Comparison of ENCODE assay signal across 1 cellular context in the genomic region with DNA sequence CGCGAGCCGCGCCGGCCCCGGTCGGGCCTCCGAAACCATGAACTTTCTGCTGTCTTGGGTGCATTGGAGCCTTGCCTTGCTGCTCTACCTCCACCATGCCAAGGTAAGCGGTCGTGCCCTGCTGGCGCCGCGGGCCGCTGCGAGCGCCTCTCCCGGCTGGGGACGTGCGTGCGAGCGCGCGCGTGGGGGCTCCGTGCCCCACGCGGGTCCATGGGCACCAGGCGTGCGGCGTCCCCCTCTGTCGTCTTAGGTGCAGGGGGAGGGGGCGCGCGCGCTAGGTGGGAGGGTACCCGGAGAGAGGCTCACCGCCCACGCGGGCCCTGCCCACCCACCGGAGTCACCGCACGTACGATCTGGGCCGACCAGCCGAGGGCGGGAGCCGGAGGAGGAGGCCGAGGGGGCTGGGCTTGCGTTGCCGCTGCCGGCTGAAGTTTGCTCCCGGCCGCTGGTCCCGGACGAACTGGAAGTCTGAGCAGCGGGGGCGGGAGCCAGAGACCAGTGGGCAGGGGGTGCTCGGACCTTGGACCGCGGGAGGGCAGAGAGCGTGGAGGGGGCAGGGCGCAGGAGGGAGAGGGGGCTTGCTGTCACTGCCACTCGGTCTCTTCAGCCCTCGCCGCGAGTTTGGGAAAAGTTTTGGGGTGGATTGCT.
TF ChIP-seq lines count a peak whose summit lies in the region.

No MANE protein-coding gene starts in this region.

TF ChIP-seq in HepG2, 621 proteins besides CTCF, POLR2A, EP300 and RAD21 (continued from another document and continues in another):
- no peak for TF ChIP-seq SOX13 (IDR thresholded peaks at IDR 0.05)
- TF ChIP-seq SOX13 (CRISPR knock-in tag; conservative IDR thresholded peaks at IDR 0.05 in 1 of 2, IDR thresholded peaks at IDR 0.05 in 1 of 2), result peak in 1 of 2 experiments; percentile 4; a peak in 1 of 4 replicates
- TF ChIP-seq NAIF1 (CRISPR knock-in tag; IDR thresholded peaks at IDR 0.05; ENCODE audit: borderline replicate concordance), result peak; percentile 51; the same call in 1 of the 2 replicates
- TF ChIP-seq NFKBIZ (CRISPR knock-in tag; IDR thresholded peaks at IDR 0.05), result 0 out of 2 replicates have a peak, but pooled peaks have one; percentile 72
- TF ChIP-seq ZNF296 (CRISPR knock-in tag; conservative IDR thresholded peaks at IDR 0.05), result peak; percentile 76; the same call in 1 of the 2 replicates
- no peak for TF ChIP-seq NONO (IDR thresholded peaks at IDR 0.05)
- peak; percentile 99 for TF ChIP-seq NONO (CRISPR knock-in tag; conservative IDR thresholded peaks at IDR 0.05)
- TF ChIP-seq E2F2 (CRISPR knock-in tag; IDR thresholded peaks at IDR 0.05; ENCODE audit: borderline replicate concordance), result peak; percentile 25; the same call in 1 of the 2 replicates
- peak; percentile 56; the same call in 1 of the 2 replicates for TF ChIP-seq ZNF792 (CRISPR knock-in tag; IDR thresholded peaks at IDR 0.05)
- peak; percentile 79; the same call in 1 of the 2 replicates for TF ChIP-seq PRDM10 (CRISPR knock-in tag; IDR thresholded peaks at IDR 0.05; ENCODE audit: low read depth)
- no peak for TF ChIP-seq POLR2AphosphoS2 (IDR thresholded peaks at IDR 0.05; ENCODE audit: low read depth, low read length)
- no peak for TF ChIP-seq RFX1 (IDR thresholded peaks at IDR 0.05)
- TF ChIP-seq ATF7-NPFF (CRISPR knock-in tag; IDR thresholded peaks at IDR 0.05; ENCODE audit: low read depth), result peak; percentile 87
- TF ChIP-seq ZNF280D (CRISPR knock-in tag; IDR thresholded peaks at IDR 0.05), result no peak
- TF ChIP-seq ADNP (CRISPR knock-in tag; IDR thresholded peaks at IDR 0.05), result no peak
- TF ChIP-seq, protein P1, sequence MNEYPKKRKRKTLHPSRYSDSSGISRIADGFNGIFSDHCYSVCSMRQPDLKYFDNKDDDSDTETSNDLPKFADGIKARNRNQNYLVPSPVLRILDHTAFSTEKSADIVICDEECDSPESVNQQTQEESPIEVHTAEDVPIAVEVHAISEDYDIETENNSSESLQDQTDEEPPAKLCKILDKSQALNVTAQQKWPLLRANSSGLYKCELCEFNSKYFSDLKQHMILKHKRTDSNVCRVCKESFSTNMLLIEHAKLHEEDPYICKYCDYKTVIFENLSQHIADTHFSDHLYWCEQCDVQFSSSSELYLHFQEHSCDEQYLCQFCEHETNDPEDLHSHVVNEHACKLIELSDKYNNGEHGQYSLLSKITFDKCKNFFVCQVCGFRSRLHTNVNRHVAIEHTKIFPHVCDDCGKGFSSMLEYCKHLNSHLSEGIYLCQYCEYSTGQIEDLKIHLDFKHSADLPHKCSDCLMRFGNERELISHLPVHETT (CRISPR knock-in tag; conservative IDR thresholded peaks at IDR 0.05), result peak; percentile 23; the same call in 1 of the 2 replicates
- TF ChIP-seq RBM22 (optimal IDR thresholded peaks at IDR 0.05; ENCODE audit: low read length), result peak; percentile 85
- no peak for TF ChIP-seq ZNF562 (CRISPR knock-in tag; IDR thresholded peaks at IDR 0.05; ENCODE audit: borderline replicate concordance)
- TF ChIP-seq, protein P2, sequence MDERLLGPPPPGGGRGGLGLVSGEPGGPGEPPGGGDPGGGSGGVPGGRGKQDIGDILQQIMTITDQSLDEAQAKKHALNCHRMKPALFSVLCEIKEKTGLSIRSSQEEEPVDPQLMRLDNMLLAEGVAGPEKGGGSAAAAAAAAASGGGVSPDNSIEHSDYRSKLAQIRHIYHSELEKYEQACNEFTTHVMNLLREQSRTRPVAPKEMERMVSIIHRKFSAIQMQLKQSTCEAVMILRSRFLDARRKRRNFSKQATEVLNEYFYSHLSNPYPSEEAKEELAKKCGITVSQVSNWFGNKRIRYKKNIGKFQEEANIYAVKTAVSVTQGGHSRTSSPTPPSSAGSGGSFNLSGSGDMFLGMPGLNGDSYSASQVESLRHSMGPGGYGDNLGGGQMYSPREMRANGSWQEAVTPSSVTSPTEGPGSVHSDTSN (CRISPR knock-in tag; IDR thresholded peaks at IDR 0.05), result no peak
- no peak for TF ChIP-seq ZNF3 (CRISPR knock-in tag; IDR thresholded peaks at IDR 0.05)
- TF ChIP-seq SUZ12 (IDR thresholded peaks at IDR 0.05; ENCODE audit: low read depth, low read length), result no peak
- no peak for TF ChIP-seq ZNF530 (CRISPR knock-in tag; IDR thresholded peaks at IDR 0.05; ENCODE audit: low read depth)
- 0 out of 2 replicates have a peak, but pooled peaks have one; percentile 61 for TF ChIP-seq ZNF256 (CRISPR knock-in tag; conservative IDR thresholded peaks at IDR 0.05)
- TF ChIP-seq SIX1 (CRISPR knock-in tag; IDR thresholded peaks at IDR 0.05; ENCODE audit: borderline replicate concordance), result no peak
- no peak for TF ChIP-seq GTF2F1 (IDR thresholded peaks at IDR 0.05; ENCODE audit: low read length)
- TF ChIP-seq NFATC3 (CRISPR knock-in tag; IDR thresholded peaks at IDR 0.05), result peak; percentile 51; the same call in 1 of the 2 replicates
- TF ChIP-seq ZNF839 (CRISPR knock-in tag; IDR thresholded peaks at IDR 0.05; ENCODE audit: borderline replicate concordance), result peak; percentile 79
- TF ChIP-seq ARID4A (CRISPR knock-in tag; IDR thresholded peaks at IDR 0.05; ENCODE audit: borderline replicate concordance), result peak; percentile 91; the same call in 1 of the 2 replicates
- TF ChIP-seq, protein P3, sequence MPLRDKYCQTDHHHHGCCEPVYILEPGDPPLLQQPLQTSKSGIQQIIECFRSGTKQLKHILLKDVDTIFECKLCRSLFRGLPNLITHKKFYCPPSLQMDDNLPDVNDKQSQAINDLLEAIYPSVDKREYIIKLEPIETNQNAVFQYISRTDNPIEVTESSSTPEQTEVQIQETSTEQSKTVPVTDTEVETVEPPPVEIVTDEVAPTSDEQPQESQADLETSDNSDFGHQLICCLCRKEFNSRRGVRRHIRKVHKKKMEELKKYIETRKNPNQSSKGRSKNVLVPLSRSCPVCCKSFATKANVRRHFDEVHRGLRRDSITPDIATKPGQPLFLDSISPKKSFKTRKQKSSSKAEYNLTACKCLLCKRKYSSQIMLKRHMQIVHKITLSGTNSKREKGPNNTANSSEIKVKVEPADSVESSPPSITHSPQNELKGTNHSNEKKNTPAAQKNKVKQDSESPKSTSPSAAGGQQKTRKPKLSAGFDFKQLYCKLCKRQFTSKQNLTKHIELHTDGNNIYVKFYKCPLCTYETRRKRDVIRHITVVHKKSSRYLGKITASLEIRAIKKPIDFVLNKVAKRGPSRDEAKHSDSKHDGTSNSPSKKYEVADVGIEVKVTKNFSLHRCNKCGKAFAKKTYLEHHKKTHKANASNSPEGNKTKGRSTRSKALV (CRISPR knock-in tag; IDR thresholded peaks at IDR 0.05), result no peak
- peak in 1 of 2 experiments; percentile 32; a peak in 1 of 4 replicates for TF ChIP-seq NR2F1 (CRISPR knock-in tag; IDR thresholded peaks at IDR 0.05)
- TF ChIP-seq KDM1A (CRISPR knock-in tag; IDR thresholded peaks at IDR 0.05), result no peak
- peak; percentile 32; the same call in 1 of the 2 replicates for TF ChIP-seq SIN3A (IDR thresholded peaks at IDR 0.05; ENCODE audit: borderline replicate concordance, low read depth, low read length)
- no peak for TF ChIP-seq ZSCAN22 (CRISPR knock-in tag; IDR thresholded peaks at IDR 0.05)
- peak; percentile 76; the same call in 1 of the 2 replicates for TF ChIP-seq HINFP (CRISPR knock-in tag; IDR thresholded peaks at IDR 0.05; ENCODE audit: low read depth)
